ENCODE assay signal across 8 cellular contexts in genomic region chr5:76612942-76613341, GRCh38. TPM values are rescaled to one million over a fixed set of nuclear protein-coding genes. Genes with fewer than 3 reads are reported as not detected.
"Had no signal": no experiment of that assay in that cellular context is flagged by ENCODE, and none has a peak within 500 bp of the region (broad histone marks: within the 10 kb centered on the region; RNA-seq: fewer than 3 reads in every experiment).

No MANE protein-coding gene starts in this region.

- H3K4me3 ChIP-seq: GM23338, K562 had no signal

- ATAC-seq: GM23338, HepG2, K562 had no signal

- H3K4me2 ChIP-seq: GM23338 had no signal

- H3K4me3 Mint-ChIP-seq: GM23338, H9, HFFc6 had no signal

- H3K4me1 Mint-ChIP-seq: GM23338 had no signal

- H3K27ac Mint-ChIP-seq: GM23338, H9, HFFc6 had no signal

- H3K9me3 Mint-ChIP-seq: GM23338, H9, HFFc6 had no signal

- H3K27ac ChIP-seq: HL-60 had no signal

- DNase-seq: H9, HCEC 1CT, HFFc6, KG1 had no signal

- H2AFZ ChIP-seq: GM23338 had no signal

RNA-seq across cellular contexts. Expression of gene F2RL2, which starts 10.3 kb away (rescaled TPM):
- total RNA-seq: H9, HepG2 had no signal
- polyA plus RNA-seq: HepG2 had no signal
